Comparison of ENCODE assay signal across 1 cellular context in the genomic region with DNA sequence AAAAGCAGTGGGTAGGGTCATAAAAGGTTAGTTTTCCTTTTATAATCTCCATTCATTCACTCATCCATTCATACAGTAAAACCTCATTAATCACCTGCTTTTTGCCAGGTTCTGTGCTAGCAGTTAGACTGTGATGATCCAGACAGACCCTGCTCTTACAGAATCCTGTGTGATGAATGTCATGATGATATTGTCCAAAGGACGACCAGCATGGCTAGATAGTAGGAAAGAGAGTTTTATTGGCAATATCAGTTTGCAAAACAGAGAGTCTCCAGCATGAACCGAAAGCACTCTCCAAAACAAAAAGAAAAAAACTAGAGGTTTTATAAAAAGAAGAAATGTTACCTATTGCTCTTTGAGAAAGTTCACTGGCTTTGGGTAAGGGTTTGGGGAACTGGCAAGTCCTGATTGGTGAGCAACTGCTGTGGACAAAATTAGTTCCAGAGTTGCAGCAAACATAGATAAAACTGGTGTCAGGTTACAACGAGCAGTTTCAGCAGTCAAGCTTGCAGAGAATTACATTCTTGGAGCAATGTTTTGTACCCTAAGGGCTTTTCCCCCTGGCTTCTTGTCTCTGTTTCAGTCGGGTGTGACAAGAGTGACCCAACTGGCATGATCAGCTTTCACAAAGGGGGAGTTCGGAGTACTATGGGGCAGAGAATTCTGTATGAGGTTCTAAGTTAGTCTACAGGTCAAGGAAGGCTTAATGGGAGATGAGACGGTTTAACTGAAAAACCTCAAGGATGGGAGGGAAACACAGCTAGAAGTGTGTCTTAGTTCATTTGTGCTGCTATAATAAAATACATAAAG.
TF ChIP-seq lines count a peak whose summit lies in the region.

No MANE protein-coding gene starts in this region.

TF ChIP-seq in HEK293, 187 proteins besides CTCF, POLR2A, EP300 and RAD21 (continued from another document):
- TF ChIP-seq, protein P1, sequence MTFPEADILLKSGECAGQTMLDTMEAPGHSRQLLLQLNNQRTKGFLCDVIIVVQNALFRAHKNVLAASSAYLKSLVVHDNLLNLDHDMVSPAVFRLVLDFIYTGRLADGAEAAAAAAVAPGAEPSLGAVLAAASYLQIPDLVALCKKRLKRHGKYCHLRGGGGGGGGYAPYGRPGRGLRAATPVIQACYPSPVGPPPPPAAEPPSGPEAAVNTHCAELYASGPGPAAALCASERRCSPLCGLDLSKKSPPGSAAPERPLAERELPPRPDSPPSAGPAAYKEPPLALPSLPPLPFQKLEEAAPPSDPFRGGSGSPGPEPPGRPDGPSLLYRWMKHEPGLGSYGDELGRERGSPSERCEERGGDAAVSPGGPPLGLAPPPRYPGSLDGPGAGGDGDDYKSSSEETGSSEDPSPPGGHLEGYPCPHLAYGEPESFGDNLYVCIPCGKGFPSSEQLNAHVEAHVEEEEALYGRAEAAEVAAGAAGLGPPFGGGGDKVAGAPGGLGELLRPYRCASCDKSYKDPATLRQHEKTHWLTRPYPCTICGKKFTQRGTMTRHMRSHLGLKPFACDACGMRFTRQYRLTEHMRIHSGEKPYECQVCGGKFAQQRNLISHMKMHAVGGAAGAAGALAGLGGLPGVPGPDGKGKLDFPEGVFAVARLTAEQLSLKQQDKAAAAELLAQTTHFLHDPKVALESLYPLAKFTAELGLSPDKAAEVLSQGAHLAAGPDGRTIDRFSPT (tag by site-specific recombination; IDR thresholded peaks at IDR 0.05), result 0 out of 2 replicates have a peak, but pooled peaks have one; percentile 46
- no peak for TF ChIP-seq ZNF175 (tag by site-specific recombination; IDR thresholded peaks at IDR 0.05)
- no peak for TF ChIP-seq ZNF658 (tag by site-specific recombination; IDR thresholded peaks at IDR 0.05)
- peak; percentile 40; the same call in 1 of the 2 replicates for TF ChIP-seq ZNF366 (tag by site-specific recombination; conservative IDR thresholded peaks at IDR 0.05)
- TF ChIP-seq ZNF843 (tag by site-specific recombination; IDR thresholded peaks at IDR 0.05), result 0 out of 2 replicates have a peak, but pooled peaks have one; percentile 25
- TF ChIP-seq, protein P2, sequence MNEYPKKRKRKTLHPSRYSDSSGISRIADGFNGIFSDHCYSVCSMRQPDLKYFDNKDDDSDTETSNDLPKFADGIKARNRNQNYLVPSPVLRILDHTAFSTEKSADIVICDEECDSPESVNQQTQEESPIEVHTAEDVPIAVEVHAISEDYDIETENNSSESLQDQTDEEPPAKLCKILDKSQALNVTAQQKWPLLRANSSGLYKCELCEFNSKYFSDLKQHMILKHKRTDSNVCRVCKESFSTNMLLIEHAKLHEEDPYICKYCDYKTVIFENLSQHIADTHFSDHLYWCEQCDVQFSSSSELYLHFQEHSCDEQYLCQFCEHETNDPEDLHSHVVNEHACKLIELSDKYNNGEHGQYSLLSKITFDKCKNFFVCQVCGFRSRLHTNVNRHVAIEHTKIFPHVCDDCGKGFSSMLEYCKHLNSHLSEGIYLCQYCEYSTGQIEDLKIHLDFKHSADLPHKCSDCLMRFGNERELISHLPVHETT (tag by site-specific recombination; IDR thresholded peaks at IDR 0.05), result no peak
- TF ChIP-seq ZNF157 (tag by site-specific recombination; IDR thresholded peaks at IDR 0.05), result no peak
- no peak for TF ChIP-seq ZNF423 (tag by site-specific recombination; IDR thresholded peaks at IDR 0.05)
- no peak for TF ChIP-seq GFI1B (tag by site-specific recombination; IDR thresholded peaks at IDR 0.05)
- TF ChIP-seq PRDM4 (tag by site-specific recombination; IDR thresholded peaks at IDR 0.05), result peak; percentile 74
- no peak for TF ChIP-seq ZNF404 (tag by site-specific recombination; IDR thresholded peaks at IDR 0.05)
- no peak for TF ChIP-seq ZNF324 (tag by site-specific recombination; IDR thresholded peaks at IDR 0.05)
- TF ChIP-seq TRIM28 (IDR thresholded peaks at IDR 0.05; ENCODE audit: borderline replicate concordance, low read length), result peak; percentile 89
- no peak for TF ChIP-seq HOXC10 (CRISPR knock-in tag; IDR thresholded peaks at IDR 0.05)
- peak; percentile 45; the same call in 1 of the 2 replicates for TF ChIP-seq ZXDB (tag by site-specific recombination; IDR thresholded peaks at IDR 0.05)
- TF ChIP-seq, protein P3, sequence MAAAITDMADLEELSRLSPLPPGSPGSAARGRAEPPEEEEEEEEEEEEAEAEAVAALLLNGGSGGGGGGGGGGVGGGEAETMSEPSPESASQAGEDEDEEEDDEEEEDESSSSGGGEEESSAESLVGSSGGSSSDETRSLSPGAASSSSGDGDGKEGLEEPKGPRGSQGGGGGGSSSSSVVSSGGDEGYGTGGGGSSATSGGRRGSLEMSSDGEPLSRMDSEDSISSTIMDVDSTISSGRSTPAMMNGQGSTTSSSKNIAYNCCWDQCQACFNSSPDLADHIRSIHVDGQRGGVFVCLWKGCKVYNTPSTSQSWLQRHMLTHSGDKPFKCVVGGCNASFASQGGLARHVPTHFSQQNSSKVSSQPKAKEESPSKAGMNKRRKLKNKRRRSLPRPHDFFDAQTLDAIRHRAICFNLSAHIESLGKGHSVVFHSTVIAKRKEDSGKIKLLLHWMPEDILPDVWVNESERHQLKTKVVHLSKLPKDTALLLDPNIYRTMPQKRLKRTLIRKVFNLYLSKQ (tag by site-specific recombination; IDR thresholded peaks at IDR 0.05; ENCODE audit: borderline replicate concordance), result no peak
- TF ChIP-seq, protein P4, sequence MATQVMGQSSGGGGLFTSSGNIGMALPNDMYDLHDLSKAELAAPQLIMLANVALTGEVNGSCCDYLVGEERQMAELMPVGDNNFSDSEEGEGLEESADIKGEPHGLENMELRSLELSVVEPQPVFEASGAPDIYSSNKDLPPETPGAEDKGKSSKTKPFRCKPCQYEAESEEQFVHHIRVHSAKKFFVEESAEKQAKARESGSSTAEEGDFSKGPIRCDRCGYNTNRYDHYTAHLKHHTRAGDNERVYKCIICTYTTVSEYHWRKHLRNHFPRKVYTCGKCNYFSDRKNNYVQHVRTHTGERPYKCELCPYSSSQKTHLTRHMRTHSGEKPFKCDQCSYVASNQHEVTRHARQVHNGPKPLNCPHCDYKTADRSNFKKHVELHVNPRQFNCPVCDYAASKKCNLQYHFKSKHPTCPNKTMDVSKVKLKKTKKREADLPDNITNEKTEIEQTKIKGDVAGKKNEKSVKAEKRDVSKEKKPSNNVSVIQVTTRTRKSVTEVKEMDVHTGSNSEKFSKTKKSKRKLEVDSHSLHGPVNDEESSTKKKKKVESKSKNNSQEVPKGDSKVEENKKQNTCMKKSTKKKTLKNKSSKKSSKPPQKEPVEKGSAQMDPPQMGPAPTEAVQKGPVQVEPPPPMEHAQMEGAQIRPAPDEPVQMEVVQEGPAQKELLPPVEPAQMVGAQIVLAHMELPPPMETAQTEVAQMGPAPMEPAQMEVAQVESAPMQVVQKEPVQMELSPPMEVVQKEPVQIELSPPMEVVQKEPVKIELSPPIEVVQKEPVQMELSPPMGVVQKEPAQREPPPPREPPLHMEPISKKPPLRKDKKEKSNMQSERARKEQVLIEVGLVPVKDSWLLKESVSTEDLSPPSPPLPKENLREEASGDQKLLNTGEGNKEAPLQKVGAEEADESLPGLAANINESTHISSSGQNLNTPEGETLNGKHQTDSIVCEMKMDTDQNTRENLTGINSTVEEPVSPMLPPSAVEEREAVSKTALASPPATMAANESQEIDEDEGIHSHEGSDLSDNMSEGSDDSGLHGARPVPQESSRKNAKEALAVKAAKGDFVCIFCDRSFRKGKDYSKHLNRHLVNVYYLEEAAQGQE (tag by site-specific recombination; IDR thresholded peaks at IDR 0.05), result no peak
- no peak for TF ChIP-seq ZNF514 (tag by site-specific recombination; IDR thresholded peaks at IDR 0.05)
- no peak for TF ChIP-seq ZNF48 (tag by site-specific recombination; IDR thresholded peaks at IDR 0.05)
- TF ChIP-seq ZNF629 (tag by site-specific recombination; IDR thresholded peaks at IDR 0.05), result peak; percentile 23; the same call in 1 of the 2 replicates
- TF ChIP-seq, protein P5, sequence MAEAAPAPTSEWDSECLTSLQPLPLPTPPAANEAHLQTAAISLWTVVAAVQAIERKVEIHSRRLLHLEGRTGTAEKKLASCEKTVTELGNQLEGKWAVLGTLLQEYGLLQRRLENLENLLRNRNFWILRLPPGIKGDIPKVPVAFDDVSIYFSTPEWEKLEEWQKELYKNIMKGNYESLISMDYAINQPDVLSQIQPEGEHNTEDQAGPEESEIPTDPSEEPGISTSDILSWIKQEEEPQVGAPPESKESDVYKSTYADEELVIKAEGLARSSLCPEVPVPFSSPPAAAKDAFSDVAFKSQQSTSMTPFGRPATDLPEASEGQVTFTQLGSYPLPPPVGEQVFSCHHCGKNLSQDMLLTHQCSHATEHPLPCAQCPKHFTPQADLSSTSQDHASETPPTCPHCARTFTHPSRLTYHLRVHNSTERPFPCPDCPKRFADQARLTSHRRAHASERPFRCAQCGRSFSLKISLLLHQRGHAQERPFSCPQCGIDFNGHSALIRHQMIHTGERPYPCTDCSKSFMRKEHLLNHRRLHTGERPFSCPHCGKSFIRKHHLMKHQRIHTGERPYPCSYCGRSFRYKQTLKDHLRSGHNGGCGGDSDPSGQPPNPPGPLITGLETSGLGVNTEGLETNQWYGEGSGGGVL (tag by site-specific recombination; IDR thresholded peaks at IDR 0.05), result no peak
- TF ChIP-seq ZNF155 (tag by site-specific recombination; IDR thresholded peaks at IDR 0.05), result no peak
- TF ChIP-seq OSR2 (tag by site-specific recombination; IDR thresholded peaks at IDR 0.05), result no peak; the same call in 1 of the 2 replicates
- TF ChIP-seq ZNF624 (tag by site-specific recombination; IDR thresholded peaks at IDR 0.05), result no peak
- TF ChIP-seq ZNF76 (tag by site-specific recombination; IDR thresholded peaks at IDR 0.05; ENCODE audit: borderline replicate concordance, low read depth), result no peak
- TF ChIP-seq ZSCAN30 (tag by site-specific recombination; IDR thresholded peaks at IDR 0.05), result peak; percentile 23; the same call in 1 of the 2 replicates
- TF ChIP-seq SETDB1 (IDR thresholded peaks at IDR 0.05; ENCODE audit: insufficient read length, low read length), result no peak
- no peak for TF ChIP-seq ZBTB26 (tag by site-specific recombination; optimal IDR thresholded peaks at IDR 0.05)
- no peak for TF ChIP-seq ZNF112 (tag by site-specific recombination; IDR thresholded peaks at IDR 0.05)
- 0 out of 2 replicates have a peak, but pooled peaks have one; percentile 16 for TF ChIP-seq SP7 (tag by site-specific recombination; IDR thresholded peaks at IDR 0.05)
TF ChIP-seq in HEK293: peak in this region for 15.
